Comparison of ENCODE assay signal across 23 cellular contexts in the genomic region with DNA sequence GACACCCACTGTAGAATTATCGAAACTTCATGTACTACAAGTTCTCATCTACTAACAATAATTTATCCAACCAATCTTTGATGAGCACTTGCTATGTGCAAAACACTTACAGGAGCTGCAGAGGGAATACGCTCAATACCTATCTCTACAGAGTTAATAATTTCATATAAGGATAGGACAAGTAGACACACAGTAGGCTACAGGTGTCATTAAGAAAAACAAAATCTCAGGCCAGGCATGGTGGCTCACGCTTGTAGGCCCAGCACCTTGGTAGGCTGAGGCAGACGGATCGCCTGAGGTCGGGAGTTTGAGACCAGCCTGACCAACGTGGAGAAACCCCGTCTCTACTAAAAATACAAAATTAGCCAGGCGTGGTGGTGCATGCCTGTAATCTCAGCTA.
A peak's percentile ranks its signal among the peaks of the same experiment; 100 is the strongest.
DNase-seq lines count a peak whose midpoint lies in the region; ATAC-seq and TF ChIP-seq lines count a peak whose summit lies in the region.
"Had no signal": no experiment of that assay in that cellular context is flagged by ENCODE, and none has a peak within 500 bp of the region (broad histone marks: within the 10 kb centered on the region; RNA-seq: fewer than 3 reads in every experiment).

No MANE protein-coding gene starts in this region.

- 91 to 94% (median 92%) methylated on average over 9 of the region's 9 CpGs for WGBS in spleen, 5 donors

- ATAC-seq in CD4-positive, alpha-beta T cell (ENCODE audit: poor library complexity) = no peak
- ATAC-seq in effector memory CD8-positive, alpha-beta T cell (replicated peaks) = no peak
- ATAC-seq in GM18858 (IDR thresholded peaks at IDR 0.05; ENCODE audit: unreplicated experiment) (no peak), GM19023 (IDR thresholded peaks at IDR 0.05; ENCODE audit: unreplicated experiment) (no peak)
- ATAC-seq: activated CD4-positive, alpha-beta T cell treated with anti-CD3 and anti-CD28 coated beads for 36 hours; body of pancreas; esophagus mucosa had no signal

- no peaks in the 10 kb centered on the region for H3K27me3 ChIP-seq in CD4-positive, alpha-beta T cell (ENCODE audit: control insufficient read depth, insufficient read depth, low read length)
- H3K27me3 ChIP-seq in Loucy (ENCODE audit: insufficient read depth, low read length, poor library complexity, severe bottlenecking) (no peaks in the 10 kb centered on the region), spleen (replicated peaks in 1 of 7) (no peaks in the 10 kb centered on the region)
- H3K27me3 ChIP-seq: body of pancreas, right atrium auricular region had no signal

- peak overlapping the region; percentile 97 for H3K9ac ChIP-seq in Loucy (ENCODE audit: low read depth, low read length, poor library complexity, severe bottlenecking)
- H3K9ac ChIP-seq: KMS-11 had no signal

- H2AFZ ChIP-seq in Loucy (ENCODE audit: low read length) = no peak overlapping the region
- H2AFZ ChIP-seq: PC-9 had no signal

- CTCF ChIA-PET in CD4-positive, alpha-beta T cell (lab: Charles Lee) = interaction anchor here (1.7 kb wide), 1 partner anchor 705 kb away, joined by 5 read pairs; no protein-coding TSS in a partner anchor

- H3K4me3 ChIP-seq in Loucy (ENCODE audit: low read length, poor library complexity, severe bottlenecking) = peak overlapping the region; percentile 90
- H3K4me3 ChIP-seq in spleen = no peak overlapping the region
- H3K4me3 ChIP-seq: body of pancreas, PC-9, right atrium auricular region had no signal

- no peaks in the 10 kb centered on the region for H3K9me3 ChIP-seq in CD4-positive, alpha-beta T cell (ENCODE audit: control insufficient read depth, low read length)
- H3K9me3 ChIP-seq in Loucy (ENCODE audit: insufficient read depth, low read depth, low read length) (no peaks in the 10 kb centered on the region), spleen (no peaks in the 10 kb centered on the region)
- H3K9me3 ChIP-seq: body of pancreas, right atrium auricular region had no signal

- H3F3A ChIP-seq in Loucy (ENCODE audit: low read depth) = no peaks in the 10 kb centered on the region; the same call in 1 of the 2 replicates

- H3K27ac Mint-ChIP-seq in CD4-positive, alpha-beta T cell = peak overlapping the region; percentile 98
- H3K27ac Mint-ChIP-seq in effector memory CD8-positive, alpha-beta T cell = peak overlapping the region; percentile 29 to 61
- H3K27ac Mint-ChIP-seq in osteocyte (ENCODE audit: unreplicated experiment) = no peak overlapping the region
- H3K27ac Mint-ChIP-seq: activated CD4-positive, alpha-beta T cell treated with anti-CD3 and anti-CD28 coated beads for 36 hours; activated naive CD8-positive, alpha-beta T cell treated with anti-CD3 and anti-CD28 coated beads for 36 hours; activated T-helper 2 cell treated with anti-CD3 and anti-CD28 coated beads, Interferon-gamma antibody, Interleukin-2, Interleukin-4, amounts not matched to agents 10 μg/mL and 5 μg/mL and 100 μg/mL, durations not matched to agents 14 hours and 24 hours and 36 hours had no signal

- peaks cover 38% of the 10 kb centered on the region for H3K36me3 Mint-ChIP-seq in CD4-positive, alpha-beta T cell (ENCODE audit: low read depth)
- peaks cover 52% of the 10 kb centered on the region for H3K36me3 Mint-ChIP-seq in effector memory CD8-positive, alpha-beta T cell (ENCODE audit: insufficient read depth)
- peaks cover 9% of the 10 kb centered on the region for H3K36me3 Mint-ChIP-seq in osteocyte (ENCODE audit: unreplicated experiment)

- DNase-seq in CD4-positive, alpha-beta T cell = no peak
- DNase-seq in effector memory CD8-positive, alpha-beta T cell = no peak
- DNase-seq in osteocyte (ENCODE audit: extremely low spot score, unreplicated experiment) (no peak), spleen (no peak)
- DNase-seq: activated CD4-positive, alpha-beta T cell treated with anti-CD3 and anti-CD28 coated beads for 36 hours; activated naive CD8-positive, alpha-beta T cell treated with anti-CD3 and anti-CD28 coated beads for 36 hours; body of pancreas; DMS79 treated with DMSO at 0.1 percent for 48 hours; effector CD8-positive, alpha-beta T cell; foreskin melanocyte; NCI-H1092 treated with DMSO at 0.1 percent for 48 hours; NCI-H2081; NCI-H446; PC-9; SHP77 treated with DMSO at 0.1 percent for 48 hours; stimulated activated CD8-positive, alpha-beta memory T cell treated with anti-CD3 and anti-CD28 coated beads, Interleukin-4, amount 100 ng/mL, for 48 hours had no signal

- peaks cover 92% of the 10 kb centered on the region for H3K79me2 ChIP-seq in Loucy (ENCODE audit: insufficient read depth, low read length)

- H3K4me1 ChIP-seq in Loucy (ENCODE audit: insufficient read depth, low read length, poor library complexity, severe bottlenecking) = peaks cover 72% of the 10 kb centered on the region
- peaks cover 10 to 85% (median 39%) of the 10 kb centered on the region in 6 donors for H3K4me1 ChIP-seq in spleen

- POLR2A ChIA-PET in CD4-positive, alpha-beta T cell (lab: Charles Lee) = no interaction called here

- H3K36me3 ChIP-seq in Loucy (ENCODE audit: insufficient read depth, low read length) (peaks cover 4% of the 10 kb centered on the region; the same call in 1 of the 2 replicates), spleen (peaks cover 0 to 26% (median 6%) of the 10 kb centered on the region in 6 donors)
- H3K36me3 ChIP-seq: right atrium auricular region had no signal

- intact Hi-C loops in CD4-positive, alpha-beta T cell (cut with DNase I, micrococcal nuclease) = loop anchor here in 1 of 2 experiments (5.0 kb wide), 1 partner anchor 355 kb away; no protein-coding TSS in a partner anchor
- intact Hi-C loops in spleen (cut with DNase I; ENCODE audit: low total_unique reads) = no loop called here

- TF ChIP-seq CTCF in CD4-positive, alpha-beta T cell (IDR thresholded peaks at IDR 0.05) = no peak
- no peak for TF ChIP-seq CTCF in Loucy (conservative IDR thresholded peaks at IDR 0.05; ENCODE audit: low read length)
- TF ChIP-seq CTCF in osteocyte (IDR thresholded peaks at IDR 0.05) = no peak
- TF ChIP-seq CTCF in spleen (IDR thresholded peaks at IDR 0.05 in 8 of 11, conservative IDR thresholded peaks at IDR 0.05 in 3 of 11) = no peak

- no peaks in the 10 kb centered on the region for H3K27me3 Mint-ChIP-seq in CD4-positive, alpha-beta T cell
- no peaks in the 10 kb centered on the region for H3K27me3 Mint-ChIP-seq in effector memory CD8-positive, alpha-beta T cell
- no peaks in the 10 kb centered on the region for H3K27me3 Mint-ChIP-seq in osteocyte (ENCODE audit: unreplicated experiment)
- H3K27me3 Mint-ChIP-seq: activated CD4-positive, alpha-beta T cell treated with anti-CD3 and anti-CD28 coated beads for 36 hours; activated naive CD8-positive, alpha-beta T cell treated with anti-CD3 and anti-CD28 coated beads for 36 hours had no signal

- H3K9me3 Mint-ChIP-seq in CD4-positive, alpha-beta T cell = no peaks in the 10 kb centered on the region
- H3K9me3 Mint-ChIP-seq in effector memory CD8-positive, alpha-beta T cell = no peaks in the 10 kb centered on the region
- H3K9me3 Mint-ChIP-seq in osteocyte (ENCODE audit: unreplicated experiment) = no peaks in the 10 kb centered on the region
- H3K9me3 Mint-ChIP-seq: activated naive CD8-positive, alpha-beta T cell treated with anti-CD3 and anti-CD28 coated beads for 36 hours; activated T-helper 2 cell treated with anti-CD3 and anti-CD28 coated beads, Interferon-gamma antibody, Interleukin-2, Interleukin-4, amounts not matched to agents 10 μg/mL and 5 μg/mL and 100 μg/mL, durations not matched to agents 14 hours and 24 hours and 36 hours had no signal

- no peaks in the 10 kb centered on the region for H3K9me2 ChIP-seq in Loucy (replicated peaks; ENCODE audit: low read depth, low read length)

- no peak overlapping the region for H3K27ac ChIP-seq in CD4-positive, alpha-beta T cell (ENCODE audit: low read depth, low read length)
- H3K27ac ChIP-seq in spleen = no peak overlapping the region
- H3K27ac ChIP-seq: body of pancreas, PC-9, right atrium auricular region had no signal

- no peak for TF ChIP-seq POLR2A in spleen (IDR thresholded peaks at IDR 0.05)

- H3K4me2 ChIP-seq in Loucy (ENCODE audit: low read depth, low read length, poor library complexity, severe bottlenecking) = peak overlapping the region; percentile 95
- H3K4me2 ChIP-seq: PC-9 had no signal

- no peak overlapping the region for H3K4me3 Mint-ChIP-seq in CD4-positive, alpha-beta T cell
- no peak overlapping the region for H3K4me3 Mint-ChIP-seq in effector memory CD8-positive, alpha-beta T cell
- peak overlapping the region; percentile 5 for H3K4me3 Mint-ChIP-seq in osteocyte (ENCODE audit: unreplicated experiment)
- H3K4me3 Mint-ChIP-seq: activated CD4-positive, alpha-beta T cell treated with anti-CD3 and anti-CD28 coated beads for 36 hours; activated naive CD8-positive, alpha-beta T cell treated with anti-CD3 and anti-CD28 coated beads for 36 hours had no signal

- peaks cover 70% of the 10 kb centered on the region for H4K20me1 ChIP-seq in Loucy (ENCODE audit: insufficient read depth, low read length, poor library complexity, severe bottlenecking)

- peaks cover 51% of the 10 kb centered on the region for H3K4me1 Mint-ChIP-seq in CD4-positive, alpha-beta T cell (ENCODE audit: low read depth)
- H3K4me1 Mint-ChIP-seq in effector memory CD8-positive, alpha-beta T cell (ENCODE audit: low read depth in 2 of 2) = peaks cover 38 to 57% of the 10 kb centered on the region in 2 donors
- H3K4me1 Mint-ChIP-seq in osteocyte (ENCODE audit: unreplicated experiment) = peaks cover 25% of the 10 kb centered on the region
